6 cellular contexts compared by ENCODE assay signal in the genomic region with DNA sequence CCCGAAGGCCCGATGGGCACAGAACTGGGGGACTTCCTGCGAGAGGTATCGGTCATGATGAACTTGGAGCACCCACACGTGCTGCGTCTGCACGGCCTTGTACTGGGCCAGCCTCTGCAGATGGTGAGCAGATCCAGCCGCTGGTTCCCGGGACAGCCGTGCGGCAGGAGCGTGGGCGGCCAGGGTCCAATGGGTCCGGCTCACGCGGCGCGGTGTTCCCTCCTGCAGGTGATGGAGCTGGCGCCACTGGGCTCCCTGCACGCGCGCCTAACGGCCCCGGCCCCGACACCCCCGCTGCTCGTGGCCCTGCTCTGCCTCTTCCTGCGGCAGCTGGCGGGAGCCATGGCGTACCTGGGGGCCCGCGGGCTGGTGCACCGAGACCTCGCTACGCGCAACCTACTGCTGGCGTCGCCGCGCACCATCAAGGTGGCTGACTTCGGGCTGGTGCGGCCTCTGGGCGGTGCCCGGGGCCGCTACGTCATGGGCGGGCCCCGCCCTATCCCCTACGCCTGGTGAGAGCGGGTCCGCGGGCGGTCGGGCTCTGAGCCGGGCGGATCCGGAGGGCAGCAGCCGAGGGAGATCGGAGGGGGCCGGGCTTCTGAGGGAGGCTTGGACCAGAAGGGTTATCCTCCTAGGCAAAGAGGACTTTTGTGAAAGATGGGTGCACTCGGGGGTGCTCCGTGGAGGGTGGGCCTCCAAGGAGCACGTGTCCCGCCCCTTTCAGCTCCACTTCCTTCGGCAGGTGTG. TPM values are rescaled to one million over a fixed set of nuclear protein-coding genes. Genes with fewer than 3 reads are reported as not detected.
DNase-seq lines count a peak whose midpoint lies in the region; ATAC-seq lines count a peak whose summit lies in the region.

No MANE protein-coding gene starts in this region.

- peaks cover 35% of the 10 kb centered on the region for H3K27me3 Mint-ChIP-seq in activated T-cell treated with anti-CD3 and anti-CD28 coated beads, Interleukin-2, amount 50 U/mL, for 24 hours

- peak overlapping the region; percentile 86 to 97 (median 95) for H3K4me2 ChIP-seq in BLaER1 treated with 17β-estradiol and CSF1 and Interleukin-3, amounts not matched to agents 10 nM and 100 nM

- peaks cover 0 to 67% (median 14%) of the 10 kb centered on the region in 11 experiments; a peak in 11 of 22 replicates for H4K20me1 ChIP-seq in BLaER1 treated with 17β-estradiol and CSF1 and Interleukin-3, amounts not matched to agents 10 nM and 100 nM

- H3K9me3 Mint-ChIP-seq in activated T-cell treated with anti-CD3 and anti-CD28 coated beads, Interleukin-2, amount 50 U/mL, for 24 hours: no peaks in the 10 kb centered on the region

- H3K27me3 ChIP-seq in BLaER1 treated with 17β-estradiol and CSF1 and Interleukin-3, amounts not matched to agents 10 nM and 100 nM: peaks cover 57 to 63% (median 59%) of the 10 kb centered on the region in 11 experiments

- peaks cover 13 to 21% (median 14%) of the 10 kb centered on the region in 10 experiments for H3K4me1 ChIP-seq in BLaER1 treated with 17β-estradiol and CSF1 and Interleukin-3, amounts not matched to agents 10 nM and 100 nM

- ATAC-seq in HG03175 (IDR thresholded peaks at IDR 0.05; ENCODE audit: unreplicated experiment): peak; percentile 80

- DNase-seq in activated T-cell treated with anti-CD3 and anti-CD28 coated beads, Interleukin-2, amount 50 U/mL, for 24 hours: peak; percentile 91
- peak; percentile 97 for DNase-seq in iPS-NIHi11 (ENCODE audit: low spot score)
- peak; percentile 36 to 65 for DNase-seq in stimulated activated CD8-positive, alpha-beta memory T cell treated with anti-CD3 and anti-CD28 coated beads, Interleukin-7, amount 100 ng/mL, for 4 hours (ENCODE audit: low read depth in 2 of 2)
- DNase-seq in ureter (ENCODE audit: low spot score): no peak

- H3K27ac Mint-ChIP-seq in activated T-cell treated with anti-CD3 and anti-CD28 coated beads, Interleukin-2, amount 50 U/mL, for 24 hours: peak overlapping the region; percentile 85

- H3K36me3 ChIP-seq in BLaER1 treated with 17β-estradiol and CSF1 and Interleukin-3, amounts not matched to agents 10 nM and 100 nM: peaks cover 2 to 30% (median 17%) of the 10 kb centered on the region in 11 experiments; a peak in 20 of 22 replicates

- peaks cover 22% of the 10 kb centered on the region for H3K36me3 Mint-ChIP-seq in activated T-cell treated with anti-CD3 and anti-CD28 coated beads, Interleukin-2, amount 50 U/mL, for 24 hours (ENCODE audit: low read depth)

- H3K4me3 ChIP-seq in BLaER1 treated with 17β-estradiol and CSF1 and Interleukin-3, amounts not matched to agents 10 nM and 100 nM: peak overlapping the region; percentile 43 to 67 (median 54)

- peak overlapping the region; percentile 9 to 65 (median 56); a peak in 16 of 22 replicates for H3K9ac ChIP-seq in BLaER1 treated with 17β-estradiol and CSF1 and Interleukin-3, amounts not matched to agents 10 nM and 100 nM

- H3K4me1 Mint-ChIP-seq in activated T-cell treated with anti-CD3 and anti-CD28 coated beads, Interleukin-2, amount 50 U/mL, for 24 hours (ENCODE audit: low read depth): peaks cover 10% of the 10 kb centered on the region

- no peak overlapping the region for H3K27ac ChIP-seq in BLaER1 treated with 17β-estradiol and CSF1 and Interleukin-3, amounts not matched to agents 10 nM and 100 nM

- H3K9me3 ChIP-seq in BLaER1 treated with 17β-estradiol and CSF1 and Interleukin-3, amounts not matched to agents 10 nM and 100 nM (replicated peaks in 1 of 11): peaks cover 11 to 21% (median 16%) of the 10 kb centered on the region in 11 experiments

- H3K4me3 Mint-ChIP-seq in activated T-cell treated with anti-CD3 and anti-CD28 coated beads, Interleukin-2, amount 50 U/mL, for 24 hours: peak overlapping the region; percentile 78

RNA-seq across cellular contexts. Expression of a gene that starts 3.0 kb away (rescaled TPM):
- 12.3 TPM for total RNA-seq in ureter

RNA-seq across cellular contexts. Expression of a gene that starts 10.4 kb away (rescaled TPM):
- 43.0 TPM for total RNA-seq in ureter

RNA-seq across cellular contexts. Expression of a gene that starts 20.0 kb away (rescaled TPM):
- 115 TPM for total RNA-seq in ureter

RNA-seq across cellular contexts. Expression of a gene that starts 23.7 kb away (rescaled TPM):
- 22.3 TPM for total RNA-seq in ureter

RNA-seq across cellular contexts. Expression of a gene that starts 29.0 kb away (rescaled TPM):
- not detected for total RNA-seq in ureter
